14 cellular contexts compared by ENCODE assay signal in genomic region chr13:56736966-56737365, GRCh38.
DNase-seq lines count a peak whose midpoint lies in the region; ATAC-seq and TF ChIP-seq lines count a peak whose summit lies in the region.
"Had no signal": no experiment of that assay in that cellular context is flagged by ENCODE, and none has a peak within 500 bp of the region (broad histone marks: within the 10 kb centered on the region; RNA-seq: fewer than 3 reads in every experiment).

No MANE protein-coding gene starts in this region.

- H3F3A ChIP-seq in GM23338 (replicated peaks; ENCODE audit: low read depth) = no peaks in the 10 kb centered on the region

- H3K27ac Mint-ChIP-seq in GM23338 (no peak overlapping the region), endothelial cell (ENCODE audit: unreplicated experiment) (no peak overlapping the region)
- no peak overlapping the region for H3K27ac Mint-ChIP-seq in activated T-helper 1 cell treated with anti-CD3 and anti-CD28 coated beads, Interleukin-12 subunit alpha, Interleukin-12 subunit beta, Interleukin-2, Interleukin-4 antibody, amounts not matched to agents 30 ng/mL and 10 ng/mL and 1 ng/mL, durations not matched to agents 14 hours and 24 hours and 36 hours
- H3K27ac Mint-ChIP-seq: B cell; CD4-positive, alpha-beta T cell; IgD-negative memory B cell had no signal

- TF ChIP-seq CTCF in GM23338 (conservative IDR thresholded peaks at IDR 0.05; ENCODE audit: low read depth in 2 of 2) = no peak
- TF ChIP-seq CTCF in RWPE1 (conservative IDR thresholded peaks at IDR 0.05; ENCODE audit: low read depth) = no peak
- no peak for TF ChIP-seq CTCF in endothelial cell (IDR thresholded peaks at IDR 0.05; ENCODE audit: unreplicated experiment)

- no peak overlapping the region for H2BK5ac ChIP-seq in neuronal stem cell (ENCODE audit: low read length)

- no peaks in the 10 kb centered on the region for H4K20me1 ChIP-seq in GM23338 (replicated peaks; ENCODE audit: insufficient read depth)

- H2BK15ac ChIP-seq in neuronal stem cell (ENCODE audit: low read length) = no peak overlapping the region

- H3K4me3 Mint-ChIP-seq in GM23338 = peak overlapping the region; percentile 15; the same call in 1 of the 3 replicates
- H3K4me3 Mint-ChIP-seq in endothelial cell (ENCODE audit: unreplicated experiment) = peak overlapping the region; percentile 56
- H3K4me3 Mint-ChIP-seq in activated T-helper 1 cell treated with anti-CD3 and anti-CD28 coated beads, Interleukin-12 subunit alpha, Interleukin-12 subunit beta, Interleukin-2, Interleukin-4 antibody, amounts not matched to agents 30 ng/mL and 10 ng/mL and 1 ng/mL, durations not matched to agents 14 hours and 24 hours and 36 hours = no peak overlapping the region
- H3K4me3 Mint-ChIP-seq: B cell; CD4-positive, alpha-beta T cell; IgD-negative memory B cell had no signal

- H3K18ac ChIP-seq in neuronal stem cell (ENCODE audit: low read length) = no peak overlapping the region

- H3K4me2 ChIP-seq in GM23338 (no peak overlapping the region), neuronal stem cell (ENCODE audit: insufficient read depth, low read length, poor library complexity, severe bottlenecking) (no peak overlapping the region)

- no peaks in the 10 kb centered on the region for H3K27me3 ChIP-seq in GM23338 (ENCODE audit: insufficient read depth)
- H3K27me3 ChIP-seq in neuronal stem cell (ENCODE audit: control insufficient read depth in 3 of 3, insufficient read depth in 3 of 3, low read depth in 1 of 3, low read length in 3 of 3) = no peaks in the 10 kb centered on the region

- H3K27me3 Mint-ChIP-seq in GM23338 (ENCODE audit: insufficient read depth, low read depth, poor library complexity) = peaks cover 2% of the 10 kb centered on the region
- no peaks in the 10 kb centered on the region for H3K27me3 Mint-ChIP-seq in endothelial cell (ENCODE audit: unreplicated experiment)
- no peaks in the 10 kb centered on the region for H3K27me3 Mint-ChIP-seq in activated T-helper 1 cell treated with anti-CD3 and anti-CD28 coated beads, Interleukin-12 subunit alpha, Interleukin-12 subunit beta, Interleukin-2, Interleukin-4 antibody, amounts not matched to agents 30 ng/mL and 10 ng/mL and 1 ng/mL, durations not matched to agents 14 hours and 24 hours and 36 hours (ENCODE audit: insufficient read depth)
- H3K27me3 Mint-ChIP-seq: B cell; CD4-positive, alpha-beta T cell; IgD-negative memory B cell had no signal

- no peaks in the 10 kb centered on the region for H3K9me2 ChIP-seq in GM23338 (ENCODE audit: insufficient read depth)

- no peaks in the 10 kb centered on the region for H3K9me3 ChIP-seq in neuronal stem cell (replicated peaks in 1 of 2; ENCODE audit: control insufficient read depth in 2 of 2, insufficient read depth in 1 of 2, low read depth in 1 of 2, low read length in 2 of 2)

- H4K8ac ChIP-seq in neuronal stem cell (ENCODE audit: low read depth, low read length) = no peak overlapping the region

- H2AFZ ChIP-seq in GM23338 = no peak overlapping the region; the same call in 1 of the 2 replicates
- peak overlapping the region; percentile 94 for H2AFZ ChIP-seq in neuronal stem cell (ENCODE audit: low read length)

- no peak overlapping the region for H2BK120ac ChIP-seq in neuronal stem cell (ENCODE audit: low read depth, low read length)

- H3K79me2 ChIP-seq in GM23338 (replicated peaks; ENCODE audit: insufficient read depth) = peaks cover 32% of the 10 kb centered on the region

- POLR2A ChIA-PET in RWPE1 (lab: Yijun Ruan, JAX; ENCODE audit: low non-redundant PET) = no interaction called here

- intact Hi-C loops in activated T-helper 1 cell treated with anti-CD3 and anti-CD28 coated beads, Interleukin-12 subunit alpha, Interleukin-12 subunit beta, Interleukin-2, Interleukin-4 antibody, amounts not matched to agents 30 ng/mL and 10 ng/mL and 1 ng/mL, durations not matched to agents 14 hours and 24 hours and 36 hours (cut with micrococcal nuclease) = no loop called here

- no peak overlapping the region for H3K4ac ChIP-seq in neuronal stem cell (ENCODE audit: low read length)

- H3K9ac ChIP-seq in neuronal stem cell (ENCODE audit: low read depth, low read length, poor library complexity) = no peak overlapping the region

- H3K4me1 Mint-ChIP-seq in GM23338 (peaks cover 3% of the 10 kb centered on the region; the same call in 2 of the 3 replicates), endothelial cell (ENCODE audit: unreplicated experiment) (no peaks in the 10 kb centered on the region)
- no peaks in the 10 kb centered on the region for H3K4me1 Mint-ChIP-seq in activated T-helper 1 cell treated with anti-CD3 and anti-CD28 coated beads, Interleukin-12 subunit alpha, Interleukin-12 subunit beta, Interleukin-2, Interleukin-4 antibody, amounts not matched to agents 30 ng/mL and 10 ng/mL and 1 ng/mL, durations not matched to agents 14 hours and 24 hours and 36 hours (ENCODE audit: low read depth)
- H3K4me1 Mint-ChIP-seq: B cell, IgD-negative memory B cell had no signal

- H3K4me1 ChIP-seq in GM23338 (ENCODE audit: insufficient read depth) (peaks cover 12% of the 10 kb centered on the region; the same call in 1 of the 2 replicates), neuronal stem cell (ENCODE audit: control insufficient read depth in 2 of 2, insufficient read depth in 1 of 2, low read depth in 1 of 2, low read length in 2 of 2) (no peaks in the 10 kb centered on the region)

- no peak overlapping the region for H3K27ac ChIP-seq in GM23338 (ENCODE audit: low read depth)
- no peak overlapping the region for H3K27ac ChIP-seq in RWPE1
- no peak overlapping the region for H3K27ac ChIP-seq in neuronal stem cell (replicated peaks; ENCODE audit: low read length)

- no peak overlapping the region for H4K91ac ChIP-seq in neuronal stem cell (ENCODE audit: low read depth, low read length, poor library complexity)

- no CpG with 5 or more reads among the region's 1 CpG for WGBS in neuronal stem cell (ENCODE audit: extremely low coverage in 2 of 2, insufficient read length in 2 of 2, insufficient replicate concordance in 1 of 2), 2 donors

- ATAC-seq in GM23338 = no peak
- ATAC-seq: HCT116 had no signal

- H3K36me3 ChIP-seq in GM23338 (ENCODE audit: insufficient read depth) (no peaks in the 10 kb centered on the region), neuronal stem cell (replicated peaks in 1 of 2; ENCODE audit: control insufficient read depth in 2 of 2, insufficient read depth in 2 of 2, low read length in 2 of 2) (no peaks in the 10 kb centered on the region)

- H3K14ac ChIP-seq in neuronal stem cell (ENCODE audit: low read length) = no peak overlapping the region

- no peak overlapping the region for H2BK12ac ChIP-seq in neuronal stem cell (ENCODE audit: low read length)

- no peaks in the 10 kb centered on the region for H3K79me1 ChIP-seq in neuronal stem cell (ENCODE audit: low read depth, low read length)

- H3K36me3 Mint-ChIP-seq in GM23338 (ENCODE audit: low read depth) (peaks cover 2% of the 10 kb centered on the region; the same call in 2 of the 3 replicates), endothelial cell (ENCODE audit: low read depth, unreplicated experiment) (no peaks in the 10 kb centered on the region)
- H3K36me3 Mint-ChIP-seq in activated T-helper 1 cell treated with anti-CD3 and anti-CD28 coated beads, Interleukin-12 subunit alpha, Interleukin-12 subunit beta, Interleukin-2, Interleukin-4 antibody, amounts not matched to agents 30 ng/mL and 10 ng/mL and 1 ng/mL, durations not matched to agents 14 hours and 24 hours and 36 hours (ENCODE audit: low read depth) = no peaks in the 10 kb centered on the region
- H3K36me3 Mint-ChIP-seq: IgD-negative memory B cell had no signal

- no peak overlapping the region for H3K23ac ChIP-seq in neuronal stem cell (ENCODE audit: low read depth, low read length, poor library complexity)

- H2AK5ac ChIP-seq in neuronal stem cell (ENCODE audit: low read depth, low read length) = no peak overlapping the region

- DNase-seq in GM23338 (ENCODE audit: low spot score) (no peak), RWPE1 (ENCODE audit: low spot score) (peak; percentile 72), endothelial cell (ENCODE audit: low spot score) (no peak), neuronal stem cell (ENCODE audit: low spot score) (no peak), kidney glomerular epithelial cell (lab: John Stamatoyannopoulos, UW) (no peak), GM19240 (ENCODE audit: insufficient read length, low spot score) (no peak)
- DNase-seq in activated T-helper 1 cell treated with anti-CD3 and anti-CD28 coated beads, Interleukin-12 subunit alpha, Interleukin-12 subunit beta, Interleukin-2, Interleukin-4 antibody, amounts not matched to agents 30 ng/mL and 10 ng/mL and 1 ng/mL, durations not matched to agents 14 hours and 24 hours and 36 hours (ENCODE audit: low spot score) = no peak
- DNase-seq: C1 segment of cervical spinal cord; CD4-positive, alpha-beta T cell; DND-41; GDM1 had no signal

- H3K9me3 Mint-ChIP-seq in GM23338 (peaks cover 2% of the 10 kb centered on the region; the same call in 1 of the 3 replicates), endothelial cell (ENCODE audit: unreplicated experiment) (no peaks in the 10 kb centered on the region)
- peaks cover 20% of the 10 kb centered on the region for H3K9me3 Mint-ChIP-seq in activated T-helper 1 cell treated with anti-CD3 and anti-CD28 coated beads, Interleukin-12 subunit alpha, Interleukin-12 subunit beta, Interleukin-2, Interleukin-4 antibody, amounts not matched to agents 30 ng/mL and 10 ng/mL and 1 ng/mL, durations not matched to agents 14 hours and 24 hours and 36 hours

- CTCF ChIA-PET in RWPE1 (lab: Yijun Ruan, JAX) = interaction anchor here (0.6 to 0.9 kb wide), 2 partner anchors 36 to 50 kb away, joined by 3 read pairs; no protein-coding TSS in a partner anchor

- H3K4me3 ChIP-seq in GM23338 (no peak overlapping the region), neuronal stem cell (ENCODE audit: low read length in 2 of 2) (no peak overlapping the region)
